Comparison of ENCODE assay signal across 7 cellular contexts in genomic region chr19:12052057-12052570, GRCh38. TPM values are rescaled to one million over a fixed set of nuclear protein-coding genes. Genes with fewer than 3 reads are reported as not detected.
DNase-seq lines count a peak whose midpoint lies in the region; FAIRE-seq and TF ChIP-seq lines count a peak whose summit lies in the region.

No MANE protein-coding gene starts in this region.

- DNase-seq in GM18507 (ENCODE audit: extremely low spot score, insufficient read length, low read depth): no peak
- no peak for DNase-seq in Karpas-422
- DNase-seq in brain microvascular endothelial cell: no peak
- no peak for DNase-seq in caudate nucleus (lab: John Stamatoyannopoulos, UW)
- DNase-seq in islet precursor cell: no peak
- no peak for DNase-seq in COLO829 (ENCODE audit: low spot score)

- H3K27me3 ChIP-seq in Karpas-422 (ENCODE audit: low read length) (no peaks in the 10 kb centered on the region), brain microvascular endothelial cell (replicated peaks) (no peaks in the 10 kb centered on the region), mucosa of stomach (ENCODE audit: control insufficient read depth, insufficient read depth, low read length) (no peaks in the 10 kb centered on the region)

- no peaks in the 10 kb centered on the region for H3K9me2 ChIP-seq in Karpas-422 (replicated peaks; ENCODE audit: insufficient read depth, low read length)

- H3K79me2 ChIP-seq in Karpas-422 (ENCODE audit: low read length): no peaks in the 10 kb centered on the region

- peak overlapping the region; percentile 90 for H3K4me2 ChIP-seq in Karpas-422 (ENCODE audit: low read depth, low read length, poor library complexity, severe bottlenecking)

- peaks cover 4% of the 10 kb centered on the region for H3K36me3 ChIP-seq in Karpas-422 (ENCODE audit: insufficient read depth, low read length)
- no peaks in the 10 kb centered on the region for H3K36me3 ChIP-seq in brain microvascular endothelial cell (replicated peaks)
- H3K36me3 ChIP-seq in mucosa of stomach (ENCODE audit: control insufficient read depth, insufficient read depth, low read length): no peaks in the 10 kb centered on the region

- H3K9ac ChIP-seq in Karpas-422 (ENCODE audit: low read length) (peak overlapping the region; percentile 81), mucosa of stomach (ENCODE audit: low read length) (peak overlapping the region; percentile 73)

- H3K4me1 ChIP-seq in Karpas-422 (ENCODE audit: low read length) (peaks cover 11% of the 10 kb centered on the region), mucosa of stomach (ENCODE audit: control insufficient read depth, insufficient read depth, low read length) (peaks cover 6% of the 10 kb centered on the region)

- FAIRE-seq in GM18507 (lab: Jason Lieb, UNC): peak; percentile 73

- in situ Hi-C loops in brain microvascular endothelial cell (cut with HindIII; ENCODE audit: low pct_ligation_motif_present, low sequenced_read_pairs): no loop called here

- H3K9me3 ChIP-seq in Karpas-422 (ENCODE audit: low read length) (peaks cover 3% of the 10 kb centered on the region; the same call in 1 of the 2 replicates), mucosa of stomach (ENCODE audit: control insufficient read depth, low read length) (no peaks in the 10 kb centered on the region)

- peak overlapping the region; percentile 91 for H2AFZ ChIP-seq in Karpas-422 (ENCODE audit: low read length)

- H3K27ac ChIP-seq in Karpas-422 (ENCODE audit: low read length): no peak overlapping the region
- no peak overlapping the region for H3K27ac ChIP-seq in brain microvascular endothelial cell
- no peak overlapping the region for H3K27ac ChIP-seq in caudate nucleus (ENCODE audit: low read depth, low read length)

- no peaks in the 10 kb centered on the region for H4K20me1 ChIP-seq in Karpas-422 (ENCODE audit: insufficient read depth, low read depth, low read length)

- TF ChIP-seq CTCF in brain microvascular endothelial cell (IDR thresholded peaks at IDR 0.05; ENCODE audit: low read depth, low read length, missing control alignments): no peak

- H3K4me3 ChIP-seq in Karpas-422 (ENCODE audit: low read length): peak overlapping the region; percentile 80
- H3K4me3 ChIP-seq in brain microvascular endothelial cell (ENCODE audit: low read depth, low read length): peak overlapping the region; percentile 61
- H3K4me3 ChIP-seq in mucosa of stomach (ENCODE audit: low read length): peak overlapping the region; percentile 67

RNA-seq across cellular contexts. Expression of gene ZNF878, which starts 0.6 kb away (rescaled TPM):
- total RNA-seq in Karpas-422 (2014; rRNA removed; shearing (Covaris generic); ENCODE audit: low replicate concordance): 0.71 and 0.79 TPM in 2 replicates

RNA-seq across cellular contexts. Expression of gene ZNF844, which starts 12.4 kb away (rescaled TPM):
- total RNA-seq in Karpas-422 (2014; rRNA removed; shearing (Covaris generic); ENCODE audit: low replicate concordance): 7.0 and 11.7 TPM in 2 replicates

RNA-seq across cellular contexts. Expression of gene ZNF433, which starts 16.6 kb away (rescaled TPM):
- total RNA-seq in Karpas-422 (2014; rRNA removed; shearing (Covaris generic); ENCODE audit: low replicate concordance): 4.4 and 6.0 TPM in 2 replicates
